ENCODE assay signal across 8 cellular contexts in genomic region chr17:731943-732787, GRCh38. TPM values are rescaled to one million over a fixed set of nuclear protein-coding genes. Genes with fewer than 3 reads are reported as not detected.
DNase-seq lines count a peak whose midpoint lies in the region; ATAC-seq and TF ChIP-seq lines count a peak whose summit lies in the region.

Gene TLCD3A, plus strand, starts transcription at chr17:732596. Its CDS starts 52 bp downstream, at chr17:732648.

- POLR2A ChIA-PET in activated CD8-positive, alpha-beta T cell treated with anti-CD3 and anti-CD28 coated beads for 36 hours (lab: Charles Lee) = interaction anchor here (1.4 kb wide), 1 partner anchor 21 kb away, joined by 6 read pairs; no protein-coding TSS in a partner anchor

- peaks cover 2% of the 10 kb centered on the region for H3K9me3 Mint-ChIP-seq in activated CD8-positive, alpha-beta T cell treated with anti-CD3 and anti-CD28 coated beads for 36 hours

- TF ChIP-seq CTCF in DND-41 (IDR thresholded peaks at IDR 0.05; ENCODE audit: borderline replicate concordance, extremely low read depth, low read length, poor library complexity, severe bottlenecking) = no peak
- TF ChIP-seq CTCF in activated CD8-positive, alpha-beta T cell treated with anti-CD3 and anti-CD28 coated beads for 36 hours (IDR thresholded peaks at IDR 0.05) = no peak
- no peak for TF ChIP-seq CTCF in lower lobe of right lung (IDR thresholded peaks at IDR 0.05)

- H3K4me3 ChIP-seq in DND-41 (ENCODE audit: low read depth in 1 of 2, low read length in 2 of 2) (peak within 1 kb of the TSS; percentile 70 to 87; a peak in 3 of 4 replicates), lower lobe of right lung (peak within 1 kb of the TSS; percentile 75)
- H3K4me3 ChIP-seq in effector memory CD4-positive, alpha-beta T cell (ENCODE audit: insufficient read depth, low read depth, low read length, poor library complexity, severe bottlenecking) = peak within 1 kb of the TSS; percentile 61

- peaks cover 16% of the 10 kb centered on the region for H3K79me2 ChIP-seq in DND-41 (ENCODE audit: insufficient read depth, low read length)

- no peaks in the 10 kb centered on the region for H4K20me1 ChIP-seq in DND-41 (ENCODE audit: insufficient read depth, low read length)

- peak within 1 kb of the TSS; percentile 88 for H2AFZ ChIP-seq in DND-41 (ENCODE audit: low read depth, low read length)

- H3K9me3 ChIP-seq in DND-41 (ENCODE audit: insufficient read depth, low read length, severe bottlenecking) = no peaks in the 10 kb centered on the region
- no peaks in the 10 kb centered on the region for H3K9me3 ChIP-seq in effector memory CD4-positive, alpha-beta T cell (ENCODE audit: control insufficient read depth, low read length)
- no peaks in the 10 kb centered on the region for H3K9me3 ChIP-seq in lower lobe of right lung

- H3K36me3 Mint-ChIP-seq in activated CD8-positive, alpha-beta T cell treated with anti-CD3 and anti-CD28 coated beads for 36 hours (ENCODE audit: low read depth) = peaks cover 29% of the 10 kb centered on the region

- peaks cover under 1% of the 10 kb centered on the region; the same call in 1 of the 2 replicates for H3K36me3 ChIP-seq in DND-41 (ENCODE audit: insufficient read depth, low read length)
- no peaks in the 10 kb centered on the region for H3K36me3 ChIP-seq in effector memory CD4-positive, alpha-beta T cell (ENCODE audit: control insufficient read depth, insufficient read depth, low read length)
- H3K36me3 ChIP-seq in lower lobe of right lung = no peaks in the 10 kb centered on the region

- ATAC-seq in DND-41 (ENCODE audit: insufficient read depth, low read depth) (peak; percentile 73), GM21723 (IDR thresholded peaks at IDR 0.05; ENCODE audit: unreplicated experiment) (peak; percentile 61), lower lobe of right lung (peak; percentile 86 to 91), GM18520 (IDR thresholded peaks at IDR 0.05; ENCODE audit: unreplicated experiment) (no peak)
- peak; percentile 72 for ATAC-seq in activated CD8-positive, alpha-beta T cell treated with anti-CD3 and anti-CD28 coated beads for 36 hours

- H3K4me2 ChIP-seq in DND-41 (ENCODE audit: insufficient read depth, low read length) = peak within 1 kb of the TSS; percentile 98

- DNase-seq in DND-41 = peak; percentile 70
- DNase-seq in NCI-H146 (lab: John Stamatoyannopoulos, UW) = peak; percentile 86
- peak; percentile 64 for DNase-seq in activated CD8-positive, alpha-beta T cell treated with anti-CD3 and anti-CD28 coated beads for 36 hours
- DNase-seq in effector memory CD4-positive, alpha-beta T cell = peak; percentile 18 to 34 (median 26)
- DNase-seq in lower lobe of right lung = peak; percentile 83
- DNase-seq in stimulated activated CD8-positive, alpha-beta memory T cell treated with anti-CD3 and anti-CD28 coated beads, Interleukin-4, amount 100 ng/mL, for 24 hours (ENCODE audit: low read depth) = peak; percentile 34

- peak within 1 kb of the TSS; percentile 81 for H3K9ac ChIP-seq in DND-41 (ENCODE audit: low read depth, low read length)

- H3K27me3 ChIP-seq in DND-41 (ENCODE audit: insufficient read depth, low read length, poor library complexity) = no peaks in the 10 kb centered on the region
- no peaks in the 10 kb centered on the region for H3K27me3 ChIP-seq in effector memory CD4-positive, alpha-beta T cell (replicated peaks; ENCODE audit: control insufficient read depth, insufficient read depth, low read length, poor library complexity, severe bottlenecking)
- H3K27me3 ChIP-seq in lower lobe of right lung (ENCODE audit: low read depth) = no peaks in the 10 kb centered on the region

- H3K27ac Mint-ChIP-seq in activated CD8-positive, alpha-beta T cell treated with anti-CD3 and anti-CD28 coated beads for 36 hours = peak within 1 kb of the TSS; percentile 90

- H3K4me1 Mint-ChIP-seq in activated CD8-positive, alpha-beta T cell treated with anti-CD3 and anti-CD28 coated beads for 36 hours (ENCODE audit: low read depth) = peaks cover 17% of the 10 kb centered on the region

- peak within 1 kb of the TSS; percentile 93 for H3K4me3 Mint-ChIP-seq in activated CD8-positive, alpha-beta T cell treated with anti-CD3 and anti-CD28 coated beads for 36 hours

- H3K27ac ChIP-seq in DND-41 (ENCODE audit: low read length) (peak within 1 kb of the TSS; percentile 71), lower lobe of right lung (peak within 1 kb of the TSS; percentile 76)
- peak within 1 kb of the TSS; percentile 11 for H3K27ac ChIP-seq in effector memory CD4-positive, alpha-beta T cell (ENCODE audit: insufficient read depth, low read length, poor library complexity, severe bottlenecking)

- peaks cover 33% of the 10 kb centered on the region for H3K4me1 ChIP-seq in DND-41 (ENCODE audit: insufficient read depth, low read length)
- peaks cover 8% of the 10 kb centered on the region for H3K4me1 ChIP-seq in effector memory CD4-positive, alpha-beta T cell (ENCODE audit: control insufficient read depth, insufficient read depth, low read length, poor library complexity, severe bottlenecking)
- H3K4me1 ChIP-seq in lower lobe of right lung = peaks cover 20% of the 10 kb centered on the region

- intact Hi-C loops in activated CD8-positive, alpha-beta T cell treated with anti-CD3 and anti-CD28 coated beads for 36 hours (cut with micrococcal nuclease) = no loop called here
- intact Hi-C loops in lower lobe of right lung (cut with DNase I) = no loop called here

- CTCF ChIA-PET in activated CD8-positive, alpha-beta T cell treated with anti-CD3 and anti-CD28 coated beads for 36 hours (lab: Charles Lee) = no interaction called here

- no peaks in the 10 kb centered on the region for H3K27me3 Mint-ChIP-seq in activated CD8-positive, alpha-beta T cell treated with anti-CD3 and anti-CD28 coated beads for 36 hours

RNA-seq across cellular contexts. Expression of gene TLCD3A, which starts in this region (rescaled TPM):
- total RNA-seq in activated CD8-positive, alpha-beta T cell treated with anti-CD3 and anti-CD28 coated beads for 36 hours = 10 to 100 TPM; 30.9 to 34.4 TPM
- 8.9 TPM for total RNA-seq in lower lobe of right lung

Comparison
In these comparisons a context has a peak if more than half of its experiments do, and no peak if none do; other contexts are left out.
1. DNase-seq: peak in every context shown above with its lines; median percentile 86 in NCI-H146; 83 in lower lobe of right lung; 70 in DND-41; 64 in activated CD8-positive, alpha-beta T cell treated with anti-CD3 and anti-CD28 coated beads for 36 hours; 34 in stimulated activated CD8-positive, alpha-beta memory T cell treated with anti-CD3 and anti-CD28 coated beads, Interleukin-4, amount 100 ng/mL, for 24 hours; 26 in effector memory CD4-positive, alpha-beta T cell.
2. H3K27ac ChIP-seq: peak in every context shown above with its lines; median percentile 76 in lower lobe of right lung; 71 in DND-41; 11 in effector memory CD4-positive, alpha-beta T cell.